In the genomic region with DNA sequence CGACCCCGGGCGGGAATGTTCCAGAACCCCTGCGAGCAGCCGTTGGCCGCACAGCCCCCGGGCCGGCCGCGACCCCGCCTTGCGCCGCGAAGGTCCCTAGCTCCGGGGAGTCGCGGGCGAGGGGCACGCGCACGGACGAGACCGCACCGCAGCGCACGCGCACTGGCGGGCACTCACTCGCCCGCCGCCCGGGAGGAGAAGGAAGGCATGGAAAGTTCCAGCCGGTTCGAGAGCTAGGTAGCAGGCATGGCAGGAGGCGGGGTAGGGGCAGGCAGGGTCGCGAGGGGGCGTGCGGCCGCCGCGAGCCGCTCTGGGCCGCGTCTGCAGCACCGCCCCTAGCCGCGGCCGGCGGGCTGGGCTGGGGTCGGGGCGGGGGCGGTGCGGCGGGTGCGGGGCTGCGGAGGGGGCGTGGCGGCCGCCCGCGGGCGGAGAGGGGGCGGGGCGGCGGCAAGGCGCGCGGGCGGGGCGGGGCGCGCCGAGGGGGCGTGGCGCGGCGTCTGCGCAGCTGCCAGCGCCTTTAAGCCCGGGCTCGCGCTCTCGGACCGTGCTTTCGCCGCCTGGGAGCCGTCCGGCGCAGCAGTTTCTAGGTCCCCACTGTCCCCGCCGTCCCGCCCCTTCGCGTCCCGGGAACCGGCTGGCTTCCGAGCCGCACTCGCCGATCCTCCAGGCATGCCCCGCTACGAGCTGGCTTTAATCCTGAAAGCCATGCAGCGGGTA, we compare ENCODE assay signal across 8 cellular contexts. TPM values are rescaled to one million over a fixed set of nuclear protein-coding genes. Genes with fewer than 3 reads are reported as not detected.
DNase-seq lines count a peak whose midpoint lies in the region; ATAC-seq and TF ChIP-seq lines count a peak whose summit lies in the region.

A gene (plus strand): TSS at position 547 of the 717 bp plus-strand sequence. CDS start 123 bp downstream, at position 670.
A gene (plus strand): TSS at position 547 of the 717 bp plus-strand sequence. CDS start 21,621 bp downstream, outside the sequence.

- no peaks in the 10 kb centered on the region for H3K36me3 ChIP-seq in urinary bladder (ENCODE audit: insufficient read depth)

- no peaks in the 10 kb centered on the region for H3K27me3 ChIP-seq in right cardiac atrium (ENCODE audit: control insufficient read depth, insufficient read depth)

- H3K27ac ChIP-seq in right cardiac atrium (ENCODE audit: low read length) (peak within 1 kb of the TSS; percentile 76), urinary bladder (ENCODE audit: low read depth) (peak within 1 kb of the TSS; percentile 63)

- under 1% methylated on average over 102 of the region's 104 CpGs for WGBS in right cardiac atrium
- under 1% methylated on average over 103 of the region's 104 CpGs for WGBS in urinary bladder

- H3K4me3 ChIP-seq in right cardiac atrium (ENCODE audit: low read length) (peak within 1 kb of the TSS; percentile 68), urinary bladder (ENCODE audit: low read depth, low read length) (peak within 1 kb of the TSS; percentile 98)

- H3K9me3 ChIP-seq in right cardiac atrium (ENCODE audit: control insufficient read depth, low read length) = no peaks in the 10 kb centered on the region

- DNase-seq in GM13976 (ENCODE audit: low spot score) (peak; percentile 92), NCI-H128 (lab: John Stamatoyannopoulos, UW; ENCODE audit: unreplicated experiment) (peak; percentile 70), T-helper 2 cell (peak; percentile 54 to 80 (median 62)), anterior cingulate cortex (lab: John Stamatoyannopoulos, UW) (peak in 57 of 58 donors; percentile 23 to 87 (median 73)), right cardiac atrium (peak; percentile 88 to 95 (median 94)), pulmonary artery endothelial cell (ENCODE audit: low read depth, low spot score) (peak; percentile 40)

- peak; percentile 85 for ATAC-seq in HG02759 (IDR thresholded peaks at IDR 0.05; ENCODE audit: unreplicated experiment)
- ATAC-seq in right cardiac atrium = peak; percentile 90 to 92

- in situ Hi-C loops in GM13976 (cut with MboI; ENCODE audit: low sequenced_read_pairs, unreplicated experiment) = no loop called here

- peaks cover 7% of the 10 kb centered on the region for H3K4me1 ChIP-seq in right cardiac atrium (ENCODE audit: control insufficient read depth, insufficient read depth, low read length)
- no peaks in the 10 kb centered on the region for H3K4me1 ChIP-seq in urinary bladder (ENCODE audit: insufficient read depth)

- TF ChIP-seq CTCF in GM13976 (IDR thresholded peaks at IDR 0.05; ENCODE audit: borderline replicate concordance, control extremely low read depth, extremely low read depth, insufficient read depth, missing control alignments) = peak; percentile 13

- intact Hi-C loops in right cardiac atrium (cut with DNase I) = loop anchor here in 3 of 4 donors (5.0 to 10.0 kb wide), 3 partner anchors 128 to 138 kb away; no protein-coding TSS in a partner anchor

RNA-seq across cellular contexts. Expression of the first gene that starts in this region (rescaled TPM):
- total RNA-seq in right cardiac atrium (10 to 100 TPM; 67.6 to 78.1 (median 73.1) TPM), pulmonary artery endothelial cell (9.0 and 9.3 TPM in 2 replicates), urinary bladder (14.2 TPM)
- polyA plus RNA-seq in right cardiac atrium (95.3 TPM), urinary bladder (60.7 TPM)

RNA-seq across cellular contexts. Expression of the second gene that starts in this region (rescaled TPM):
- total RNA-seq in right cardiac atrium (10 to 100 TPM in 1 of 4 donors, 1 to 10 TPM in 3; 4.1 to 11.7 (median 6.7) TPM), pulmonary artery endothelial cell (6.9 and 23.7 TPM in 2 replicates), urinary bladder (46.9 TPM)
- polyA plus RNA-seq in right cardiac atrium (2.2 TPM), urinary bladder (2.1 TPM)

Comparison
In these comparisons a context has a peak if more than half of its experiments do, and no peak if none do; other contexts are left out.
1. Peak in every context shown above with its lines: DNase-seq, ATAC-seq, H3K4me3 ChIP-seq and H3K27ac ChIP-seq.
2. DNase-seq: peak in every context shown above with its lines; median percentile 94 in right cardiac atrium; 92 in GM13976; 73 in anterior cingulate cortex; 70 in NCI-H128; 62 in T-helper 2 cell; 40 in pulmonary artery endothelial cell.